Comparison of ENCODE assay signal across 24 cellular contexts in genomic region chr18:78510636-78511035, GRCh38.
"Had no signal": no experiment of that assay in that cellular context is flagged by ENCODE, and none has a peak within 500 bp of the region (broad histone marks: within the 10 kb centered on the region; RNA-seq: fewer than 3 reads in every experiment).

No MANE protein-coding gene starts in this region.

- H3K36me3 ChIP-seq: cardiac muscle cell, esophagus muscularis mucosa, gastroesophageal sphincter, heart left ventricle, neutrophil, prostate gland, suprapubic skin had no signal

- ATAC-seq: foreskin keratinocyte; gastroesophageal sphincter; heart left ventricle; left cardiac atrium; natural killer cell; stimulated activated naive B cell treated with anti-CD40 and anti-IgM and Interleukin-4, amounts not matched to agents 10 μg/mL and 1 μg/mL and 100 μg/mL, for 72 hours had no signal

- H3K9me3 Mint-ChIP-seq: neural crest cell; stimulated activated naive CD8-positive, alpha-beta T cell treated with anti-CD3 and anti-CD28 coated beads, Interleukin-15, Interleukin-2, amounts not matched to agents 100 ng/mL and 50 ng/mL, for 24 hours had no signal

- H3K27ac ChIP-seq: cardiac muscle cell, esophagus muscularis mucosa, foreskin keratinocyte, gastroesophageal sphincter, heart left ventricle, hepatocyte, neutrophil, parathyroid adenoma, prostate gland, skin epidermis, suprapubic skin had no signal

- H3K4me3 Mint-ChIP-seq: memory B cell; natural killer cell; neural crest cell; stimulated activated naive B cell treated with anti-CD40 and anti-IgM and Interleukin-4, amounts not matched to agents 10 μg/mL and 1 μg/mL and 100 μg/mL, for 72 hours; stimulated activated naive CD8-positive, alpha-beta T cell treated with anti-CD3 and anti-CD28 coated beads, Interleukin-15, Interleukin-2, amounts not matched to agents 100 ng/mL and 50 ng/mL, for 24 hours had no signal

- H3K4me1 Mint-ChIP-seq: memory B cell; natural killer cell; stimulated activated naive B cell treated with anti-CD40 and anti-IgM and Interleukin-4, amounts not matched to agents 10 μg/mL and 1 μg/mL and 100 μg/mL, for 72 hours had no signal

- H3K4me3 ChIP-seq: cardiac muscle cell, esophagus muscularis mucosa, gastroesophageal sphincter, heart left ventricle, hepatocyte, lung, prostate gland, skin epidermis, suprapubic skin had no signal

- DNase-seq: cortex of kidney; effector CD4-positive, alpha-beta T cell; foreskin keratinocyte; heart left ventricle; left cardiac atrium; natural killer cell; right cardiac atrium; stimulated activated CD4-positive, alpha-beta T cell treated with anti-CD3 and anti-CD28 coated beads, Interleukin-15, amount 100 ng/mL, for 24 hours; stimulated activated CD4-positive, alpha-beta T cell treated with anti-CD3 and anti-CD28 coated beads, Interleukin-2, amount 100 ng/mL, for 48 hours; stimulated activated naive B cell treated with anti-CD40 and anti-IgM and Interleukin-4, amounts not matched to agents 10 μg/mL and 1 μg/mL and 100 μg/mL, for 72 hours; trophoblast cell had no signal

- H3K4me1 ChIP-seq: esophagus muscularis mucosa, foreskin keratinocyte, gastroesophageal sphincter, parathyroid adenoma, prostate gland, suprapubic skin had no signal

- H3K27me3 ChIP-seq: cardiac muscle cell, foreskin keratinocyte, heart left ventricle, hepatocyte, neutrophil had no signal

- H3K27me3 Mint-ChIP-seq: stimulated activated naive B cell treated with anti-CD40 and anti-IgM and Interleukin-4, amounts not matched to agents 10 μg/mL and 1 μg/mL and 100 μg/mL, for 72 hours; stimulated activated naive CD8-positive, alpha-beta T cell treated with anti-CD3 and anti-CD28 coated beads, Interleukin-15, Interleukin-2, amounts not matched to agents 100 ng/mL and 50 ng/mL, for 24 hours had no signal

- H3K27ac Mint-ChIP-seq: memory B cell; natural killer cell; stimulated activated naive B cell treated with anti-CD40 and anti-IgM and Interleukin-4, amounts not matched to agents 10 μg/mL and 1 μg/mL and 100 μg/mL, for 72 hours; stimulated activated naive CD8-positive, alpha-beta T cell treated with anti-CD3 and anti-CD28 coated beads, Interleukin-15, Interleukin-2, amounts not matched to agents 100 ng/mL and 50 ng/mL, for 24 hours had no signal

- H3K9me3 ChIP-seq: esophagus muscularis mucosa, gastroesophageal sphincter, heart left ventricle, neutrophil, prostate gland, suprapubic skin had no signal

- H3K36me3 Mint-ChIP-seq: memory B cell; natural killer cell; stimulated activated naive B cell treated with anti-CD40 and anti-IgM and Interleukin-4, amounts not matched to agents 10 μg/mL and 1 μg/mL and 100 μg/mL, for 72 hours had no signal
